ENCODE assay signal across 16 cellular contexts in genomic region chr10:113689574-113689973, GRCh38. TPM values are rescaled to one million over a fixed set of nuclear protein-coding genes. Genes with fewer than 3 reads are reported as not detected.
A peak's percentile ranks its signal among the peaks of the same experiment; 100 is the strongest.
DNase-seq lines count a peak whose midpoint lies in the region; TF ChIP-seq lines count a peak whose summit lies in the region.
"Had no signal": no experiment of that assay in that cellular context is flagged by ENCODE, and none has a peak within 500 bp of the region (broad histone marks: within the 10 kb centered on the region; RNA-seq: fewer than 3 reads in every experiment).

No MANE protein-coding gene starts in this region.

- peak overlapping the region; percentile 52 for H3K27ac Mint-ChIP-seq in activated CD4-positive, alpha-beta T cell treated with anti-CD3 and anti-CD28 coated beads, Interleukin-2, amount 10 ng/mL, durations not matched to agents 24 days and 14 days
- H3K27ac Mint-ChIP-seq in activated CD4-positive, alpha-beta T cell treated with anti-CD3 and anti-CD28 coated beads, Interleukin-2, amount 10 ng/mL, durations not matched to agents 7 days and 5 days: no peak overlapping the region
- peak overlapping the region in 6 of 8 donors; percentile 6 to 88 (median 44) for H3K27ac Mint-ChIP-seq in CD8-positive, alpha-beta memory T cell
- no peak overlapping the region for H3K27ac Mint-ChIP-seq in endodermal cell

- no peak overlapping the region for H3K18ac ChIP-seq in mesenchymal stem cell (ENCODE audit: low read depth in 1 of 2, low read length in 2 of 2)

- no peaks in the 10 kb centered on the region for H3K27me3 Mint-ChIP-seq in activated CD4-positive, alpha-beta T cell treated with anti-CD3 and anti-CD28 coated beads, Interleukin-2, amount 10 ng/mL, durations not matched to agents 24 days and 14 days
- no peaks in the 10 kb centered on the region for H3K27me3 Mint-ChIP-seq in activated CD4-positive, alpha-beta T cell treated with anti-CD3 and anti-CD28 coated beads, Interleukin-2, amount 10 ng/mL, durations not matched to agents 7 days and 5 days
- no peaks in the 10 kb centered on the region for H3K27me3 Mint-ChIP-seq in CD8-positive, alpha-beta memory T cell
- peaks cover 2% of the 10 kb centered on the region for H3K27me3 Mint-ChIP-seq in endodermal cell (ENCODE audit: insufficient read depth)

- CTCF ChIA-PET in activated CD4-positive, alpha-beta T cell treated with anti-CD3 and anti-CD28 coated beads, Interleukin-2, amount 10 ng/mL, durations not matched to agents 7 days and 5 days (lab: Charles Lee): interaction anchor here (0.7 to 1.5 kb wide), 3 partner anchors 8 to 27 kb away, joined by 3 to 4 read pairs (median 4); no protein-coding TSS in a partner anchor
- CTCF ChIA-PET in CD8-positive, alpha-beta memory T cell (lab: Charles Lee): interaction anchor here (0.7 to 1.6 kb wide), 2 partner anchors 10 to 11 kb away, joined by 4 to 5 read pairs; no protein-coding TSS in a partner anchor

- peak overlapping the region; percentile 66 for H3K4me3 Mint-ChIP-seq in activated CD4-positive, alpha-beta T cell treated with anti-CD3 and anti-CD28 coated beads, Interleukin-2, amount 10 ng/mL, durations not matched to agents 24 days and 14 days
- no peak overlapping the region for H3K4me3 Mint-ChIP-seq in activated CD4-positive, alpha-beta T cell treated with anti-CD3 and anti-CD28 coated beads, Interleukin-2, amount 10 ng/mL, durations not matched to agents 7 days and 5 days
- H3K4me3 Mint-ChIP-seq in CD8-positive, alpha-beta memory T cell: peak overlapping the region in 4 of 7 donors; percentile 33 to 72 (median 50)
- H3K4me3 Mint-ChIP-seq in endodermal cell: no peak overlapping the region

- no peak overlapping the region for H2BK120ac ChIP-seq in mesenchymal stem cell (ENCODE audit: low read depth, low read length)

- H3K36me3 ChIP-seq in CD8-positive, alpha-beta memory T cell (ENCODE audit: insufficient read depth, low read length): peaks cover 13% of the 10 kb centered on the region
- 0 out of 2 replicates have a peak, but pooled peaks cover 6% of the 10 kb centered on the region for H3K36me3 ChIP-seq in MM.1S (replicated peaks; ENCODE audit: insufficient read depth, low read length)
- H3K36me3 ChIP-seq in endodermal cell (ENCODE audit: control insufficient read depth, insufficient read depth, low read length): peaks cover 20% of the 10 kb centered on the region
- H3K36me3 ChIP-seq in WERI-Rb-1: no peaks in the 10 kb centered on the region
- H3K36me3 ChIP-seq in mesenchymal stem cell (ENCODE audit: control insufficient read depth in 1 of 2, insufficient read depth in 2 of 2, low read depth in 1 of 2, low read length in 2 of 2): peaks cover 24 to 34% of the 10 kb centered on the region in 2 experiments

- no peak overlapping the region for H2BK15ac ChIP-seq in mesenchymal stem cell (ENCODE audit: low read depth, poor library complexity, severe bottlenecking)

- peaks cover 42% of the 10 kb centered on the region for H3K9me3 Mint-ChIP-seq in activated CD4-positive, alpha-beta T cell treated with anti-CD3 and anti-CD28 coated beads, Interleukin-2, amount 10 ng/mL, durations not matched to agents 24 days and 14 days
- H3K9me3 Mint-ChIP-seq in activated CD4-positive, alpha-beta T cell treated with anti-CD3 and anti-CD28 coated beads, Interleukin-2, amount 10 ng/mL, durations not matched to agents 7 days and 5 days: peaks cover 66% of the 10 kb centered on the region
- H3K9me3 Mint-ChIP-seq in CD8-positive, alpha-beta memory T cell: peaks cover 35 to 47% (median 38%) of the 10 kb centered on the region in 5 donors
- H3K9me3 Mint-ChIP-seq in endodermal cell: peaks cover 34% of the 10 kb centered on the region

- H2BK5ac ChIP-seq in mesenchymal stem cell (ENCODE audit: low read depth, low read length, poor library complexity, severe bottlenecking): no peak overlapping the region

- peaks cover 14% of the 10 kb centered on the region for H3F3A ChIP-seq in MM.1S (ENCODE audit: insufficient read depth, low read length)

- H2AFZ ChIP-seq in MM.1S (ENCODE audit: low read length) (no peak overlapping the region), mesenchymal stem cell (ENCODE audit: low read depth, low read length) (no peak overlapping the region)

- H3K4me2 ChIP-seq in MM.1S (ENCODE audit: low read depth, low read length) (peak overlapping the region; percentile 83), mesenchymal stem cell (ENCODE audit: low read length, poor library complexity, severe bottlenecking) (no peak overlapping the region)
- H3K4me2 ChIP-seq: BLaER1 had no signal

- no peak for DNase-seq in activated CD4-positive, alpha-beta T cell treated with anti-CD3 and anti-CD28 coated beads, Interleukin-2, amount 10 ng/mL, durations not matched to agents 24 days and 14 days
- no peak for DNase-seq in activated CD4-positive, alpha-beta T cell treated with anti-CD3 and anti-CD28 coated beads, Interleukin-2, amount 10 ng/mL, durations not matched to agents 7 days and 5 days
- no peak for DNase-seq in CD8-positive, alpha-beta memory T cell
- DNase-seq in MM.1S (peak; percentile 65), endodermal cell (no peak), WERI-Rb-1 (no peak), mesenchymal stem cell (no peak)
- no peak for DNase-seq in effector CD4-positive, alpha-beta T cell
- DNase-seq: DMS 273 treated with DMSO at 0.1 percent for 48 hours, GDM1, KBM-7, NCI-H1092 treated with DMSO at 0.1 percent for 48 hours, NCI-H82 had no signal

- peaks cover 36% of the 10 kb centered on the region for H3K79me1 ChIP-seq in mesenchymal stem cell (replicated peaks; ENCODE audit: low read length, poor library complexity, severe bottlenecking)

- H3K27ac ChIP-seq in CD8-positive, alpha-beta memory T cell (ENCODE audit: low read depth, low read length): no peak overlapping the region
- H3K27ac ChIP-seq in MM.1S (ENCODE audit: low read length) (peak overlapping the region; percentile 66; the same call in 1 of the 2 replicates), endodermal cell (ENCODE audit: low read depth, low read length) (no peak overlapping the region), WERI-Rb-1 (no peak overlapping the region), mesenchymal stem cell (ENCODE audit: low read length, poor library complexity, severe bottlenecking) (no peak overlapping the region)
- H3K27ac ChIP-seq: BLaER1 had no signal

- no peak overlapping the region for H3K14ac ChIP-seq in mesenchymal stem cell (ENCODE audit: low read length in 2 of 2)

- intact Hi-C loops in activated CD4-positive, alpha-beta T cell treated with anti-CD3 and anti-CD28 coated beads, Interleukin-2, amount 10 ng/mL, durations not matched to agents 24 days and 14 days (cut with micrococcal nuclease): loop anchor here (1.0 kb wide), 1 partner anchor 8 kb away; no protein-coding TSS in a partner anchor

- H2AK5ac ChIP-seq in mesenchymal stem cell (ENCODE audit: low read length, severe bottlenecking): no peak overlapping the region

- peaks cover 19% of the 10 kb centered on the region for H3K9me3 ChIP-seq in CD8-positive, alpha-beta memory T cell (ENCODE audit: low read length)
- no peaks in the 10 kb centered on the region; the same call in 1 of the 2 replicates for H3K9me3 ChIP-seq in MM.1S (replicated peaks; ENCODE audit: insufficient read depth, low read length)
- H3K9me3 ChIP-seq in endodermal cell (ENCODE audit: control insufficient read depth, low read length): peaks cover 31% of the 10 kb centered on the region
- H3K9me3 ChIP-seq in WERI-Rb-1 (ENCODE audit: severe bottlenecking): peaks cover 16% of the 10 kb centered on the region
- peaks cover 43% of the 10 kb centered on the region for H3K9me3 ChIP-seq in mesenchymal stem cell (ENCODE audit: control insufficient read depth, low read length)

- peaks cover 28% of the 10 kb centered on the region for H3K4me1 Mint-ChIP-seq in activated CD4-positive, alpha-beta T cell treated with anti-CD3 and anti-CD28 coated beads, Interleukin-2, amount 10 ng/mL, durations not matched to agents 24 days and 14 days
- H3K4me1 Mint-ChIP-seq in activated CD4-positive, alpha-beta T cell treated with anti-CD3 and anti-CD28 coated beads, Interleukin-2, amount 10 ng/mL, durations not matched to agents 7 days and 5 days: peaks cover 35% of the 10 kb centered on the region
- H3K4me1 Mint-ChIP-seq in CD8-positive, alpha-beta memory T cell: peaks cover 41 to 51% (median 47%) of the 10 kb centered on the region in 3 donors
- H3K4me1 Mint-ChIP-seq in endodermal cell: peaks cover 14% of the 10 kb centered on the region

- no peak overlapping the region for H4K8ac ChIP-seq in mesenchymal stem cell (ENCODE audit: low read length)

- no peaks in the 10 kb centered on the region for H4K20me1 ChIP-seq in MM.1S (ENCODE audit: insufficient read depth, low read length)
- H4K20me1 ChIP-seq: BLaER1 had no signal

- no peak overlapping the region for H3K23ac ChIP-seq in mesenchymal stem cell (ENCODE audit: low read length in 2 of 2)

- H3K9ac ChIP-seq in MM.1S (ENCODE audit: low read length) (peak overlapping the region; percentile 33; the same call in 1 of the 2 replicates), endodermal cell (ENCODE audit: extremely low read depth, low read length, poor library complexity, severe bottlenecking) (no peak overlapping the region), mesenchymal stem cell (ENCODE audit: low read length) (no peak overlapping the region)
- H3K9ac ChIP-seq: BLaER1 had no signal

- H4K91ac ChIP-seq in mesenchymal stem cell (ENCODE audit: low read length): no peak overlapping the region

- 57 to 66% methylated on average over 3 of the region's 3 CpGs for WGBS in endodermal cell (ENCODE audit: insufficient coverage in 1 of 2, insufficient read length in 1 of 2), 2 experiments
- 71% methylated on average over 3 of the region's 3 CpGs for WGBS in mesenchymal stem cell

- peaks cover 98% of the 10 kb centered on the region for H3K79me2 ChIP-seq in MM.1S (ENCODE audit: low read length)

- no peak overlapping the region for H2BK12ac ChIP-seq in mesenchymal stem cell (ENCODE audit: low read length in 2 of 2)

- no peaks in the 10 kb centered on the region for H3K4me1 ChIP-seq in CD8-positive, alpha-beta memory T cell (ENCODE audit: insufficient read depth, low read length)
- H3K4me1 ChIP-seq in MM.1S (ENCODE audit: low read length) (peaks cover 18% of the 10 kb centered on the region), endodermal cell (ENCODE audit: control insufficient read depth, insufficient read depth, low read length) (no peaks in the 10 kb centered on the region), mesenchymal stem cell (ENCODE audit: control insufficient read depth, insufficient read depth, low read depth, low read length) (peaks cover 4% of the 10 kb centered on the region)

- no peak overlapping the region for H3K4me3 ChIP-seq in CD8-positive, alpha-beta memory T cell (ENCODE audit: low read length)
- H3K4me3 ChIP-seq in MM.1S (ENCODE audit: low read length): peak overlapping the region; percentile 45
- peak overlapping the region; percentile 30 for H3K4me3 ChIP-seq in endodermal cell (ENCODE audit: low read length)
- no peak overlapping the region for H3K4me3 ChIP-seq in WERI-Rb-1 (ENCODE audit: low read depth, low read length)
- no peak overlapping the region for H3K4me3 ChIP-seq in mesenchymal stem cell (ENCODE audit: insufficient read depth in 1 of 2, low read depth in 1 of 2, low read length in 2 of 2)
- H3K4me3 ChIP-seq: BLaER1, GM12878 had no signal

- no peak overlapping the region for H3K4ac ChIP-seq in mesenchymal stem cell (ENCODE audit: low read depth in 1 of 2, low read length in 2 of 2)

- POLR2A ChIA-PET in activated CD4-positive, alpha-beta T cell treated with anti-CD3 and anti-CD28 coated beads, Interleukin-2, amount 10 ng/mL, durations not matched to agents 7 days and 5 days (lab: Charles Lee): no interaction called here
- POLR2A ChIA-PET in CD8-positive, alpha-beta memory T cell (lab: Charles Lee): no interaction called here

- no peaks in the 10 kb centered on the region for H3K9me2 ChIP-seq in MM.1S (replicated peaks; ENCODE audit: insufficient read depth, low read length)

- no peaks in the 10 kb centered on the region for H3K27me3 ChIP-seq in CD8-positive, alpha-beta memory T cell (ENCODE audit: insufficient read depth, low read length, poor library complexity, severe bottlenecking)
- H3K27me3 ChIP-seq in MM.1S (replicated peaks; ENCODE audit: insufficient read depth, low read length) (no peaks in the 10 kb centered on the region), endodermal cell (ENCODE audit: control insufficient read depth, insufficient read depth, low read length, poor library complexity, severe bottlenecking) (no peaks in the 10 kb centered on the region), WERI-Rb-1 (ENCODE audit: insufficient read depth, low read depth, severe bottlenecking) (no peaks in the 10 kb centered on the region), mesenchymal stem cell (ENCODE audit: control insufficient read depth in 1 of 2, insufficient read depth in 1 of 2, low read length in 2 of 2) (no peaks in the 10 kb centered on the region)
- H3K27me3 ChIP-seq: BLaER1 had no signal

- peaks cover 80% of the 10 kb centered on the region for H3K36me3 Mint-ChIP-seq in activated CD4-positive, alpha-beta T cell treated with anti-CD3 and anti-CD28 coated beads, Interleukin-2, amount 10 ng/mL, durations not matched to agents 24 days and 14 days (ENCODE audit: low read depth)
- peaks cover 90% of the 10 kb centered on the region for H3K36me3 Mint-ChIP-seq in activated CD4-positive, alpha-beta T cell treated with anti-CD3 and anti-CD28 coated beads, Interleukin-2, amount 10 ng/mL, durations not matched to agents 7 days and 5 days (ENCODE audit: low read depth)
- H3K36me3 Mint-ChIP-seq in CD8-positive, alpha-beta memory T cell: peaks cover 24 to 84% (median 61%) of the 10 kb centered on the region in 3 donors
- H3K36me3 Mint-ChIP-seq in endodermal cell (ENCODE audit: low read depth): peaks cover 32% of the 10 kb centered on the region

- no peak for TF ChIP-seq CTCF in MM.1S (IDR thresholded peaks at IDR 0.05; ENCODE audit: low read length)
- no peak for TF ChIP-seq CTCF in endodermal cell (conservative IDR thresholded peaks at IDR 0.05)
- TF ChIP-seq CTCF in WERI-Rb-1 (IDR thresholded peaks at IDR 0.05; ENCODE audit: low read depth, low read length): no peak

RNA-seq across cellular contexts. Expression of gene CASP7, which starts 9.9 kb away (rescaled TPM):
- total RNA-seq in activated CD4-positive, alpha-beta T cell treated with anti-CD3 and anti-CD28 coated beads, Interleukin-2, amount 10 ng/mL, durations not matched to agents 24 days and 14 days: 15.6 and 16.3 TPM in 2 replicates
- total RNA-seq in activated CD4-positive, alpha-beta T cell treated with anti-CD3 and anti-CD28 coated beads, Interleukin-2, amount 10 ng/mL, durations not matched to agents 7 days and 5 days: 10 to 100 TPM; 33.5 to 35.6 TPM
- 10 to 100 TPM; 21.4 to 23.4 TPM for total RNA-seq in CD8-positive, alpha-beta memory T cell
- polyA plus RNA-seq in CD8-positive, alpha-beta memory T cell: 29.4 TPM
- 10 to 100 TPM; 14.4 to 15.6 TPM for total RNA-seq in endodermal cell
- 6.7 TPM for polyA plus RNA-seq in endodermal cell (2013, experiment 1 of 2)
- 7.4 TPM for polyA plus RNA-seq in endodermal cell (2013, experiment 2 of 2)
- polyA plus RNA-seq in mesenchymal stem cell (2013, experiment 1 of 2): 20.4 TPM
- 20.7 TPM for polyA plus RNA-seq in mesenchymal stem cell (2013, experiment 2 of 2)

RNA-seq across cellular contexts. Expression of gene NRAP, which starts 25.7 kb away (rescaled TPM):
- not detected in 2 replicates for total RNA-seq in activated CD4-positive, alpha-beta T cell treated with anti-CD3 and anti-CD28 coated beads, Interleukin-2, amount 10 ng/mL, durations not matched to agents 24 days and 14 days
- total RNA-seq in activated CD4-positive, alpha-beta T cell treated with anti-CD3 and anti-CD28 coated beads, Interleukin-2, amount 10 ng/mL, durations not matched to agents 7 days and 5 days: not detected
- not detected for total RNA-seq in CD8-positive, alpha-beta memory T cell
- polyA plus RNA-seq in CD8-positive, alpha-beta memory T cell: not detected
- under 1 TPM; 0.09 to 0.11 TPM for total RNA-seq in endodermal cell
- 0.11 TPM for polyA plus RNA-seq in endodermal cell (2013, experiment 1 of 2)
- polyA plus RNA-seq in endodermal cell (2013, experiment 2 of 2): 0.04 TPM
- not detected for polyA plus RNA-seq in mesenchymal stem cell (2013, experiment 1 of 2)
- polyA plus RNA-seq in mesenchymal stem cell (2013, experiment 2 of 2): not detected
- total RNA-seq: GM12878, MCF 10A had no signal
- polyA plus RNA-seq: GM12878 had no signal

Comparison
In these comparisons a context has a peak if more than half of its experiments do, and no peak if none do; other contexts are left out.
1. H3K27ac Mint-ChIP-seq: peak in activated CD4-positive, alpha-beta T cell treated with anti-CD3 and anti-CD28 coated beads, Interleukin-2, amount 10 ng/mL, durations not matched to agents 24 days and 14 days (single experiment) and CD8-positive, alpha-beta memory T cell (6 of 8); none in activated CD4-positive, alpha-beta T cell treated with anti-CD3 and anti-CD28 coated beads, Interleukin-2, amount 10 ng/mL, durations not matched to agents 7 days and 5 days (single experiment) and endodermal cell (single experiment).
2. H3K4me3 Mint-ChIP-seq: peak in activated CD4-positive, alpha-beta T cell treated with anti-CD3 and anti-CD28 coated beads, Interleukin-2, amount 10 ng/mL, durations not matched to agents 24 days and 14 days (single experiment) and CD8-positive, alpha-beta memory T cell (4 of 7); none in activated CD4-positive, alpha-beta T cell treated with anti-CD3 and anti-CD28 coated beads, Interleukin-2, amount 10 ng/mL, durations not matched to agents 7 days and 5 days (single experiment) and endodermal cell (single experiment).
3. H3K4me3 ChIP-seq: peak in MM.1S (single experiment) and endodermal cell (single experiment); none in CD8-positive, alpha-beta memory T cell (single experiment), WERI-Rb-1 (single experiment) and mesenchymal stem cell (0 of 2).